27 cellular contexts compared by ENCODE assay signal in genomic region chr3:11411956-11412355, GRCh38.
"Had no signal": no experiment of that assay in that cellular context is flagged by ENCODE, and none has a peak within 500 bp of the region (broad histone marks: within the 10 kb centered on the region; RNA-seq: fewer than 3 reads in every experiment).

No MANE protein-coding gene starts in this region.

- FAIRE-seq: endometrium, frontal cortex, keratinocyte, pancreas, small intestine had no signal

- H3K27me3 Mint-ChIP-seq: dendritic cell treated with granulocyte-macrophage colony-stimulating factor and Interleukin-4, amounts not matched to agents 40 ng/mL and 50 ng/mL, for 4 days; naive B cell; natural killer cell treated with Interleukin-12 subunit alpha and Interleukin-12 subunit beta and Interleukin-15 and Interleukin-18, amount 100 ng/mL, for 72 hours had no signal

- H3K4me3 Mint-ChIP-seq: dendritic cell treated with granulocyte-macrophage colony-stimulating factor and Interleukin-4, amounts not matched to agents 40 ng/mL and 50 ng/mL, for 4 days; mesothelial cell of epicardium; natural killer cell treated with Interleukin-12 subunit alpha and Interleukin-12 subunit beta and Interleukin-15 and Interleukin-18, amount 100 ng/mL, for 72 hours; neural progenitor cell had no signal

- H3K4me1 Mint-ChIP-seq: mesothelial cell of epicardium, neural progenitor cell had no signal

- H3K27me3 ChIP-seq: colonic mucosa, neural progenitor cell, pancreas, right lobe of liver, stomach, thyroid gland, vagina had no signal

- ATAC-seq: left ventricle myocardium superior; lower lobe of right lung; mucosa of descending colon; natural killer cell treated with Interleukin-12 subunit alpha and Interleukin-12 subunit beta and Interleukin-15 and Interleukin-18, amount 100 ng/mL, for 72 hours; pancreas had no signal

- H3K4me2 ChIP-seq: neural progenitor cell had no signal

- DNase-seq: colonic mucosa; effector memory CD4-positive, alpha-beta T cell; left ventricle myocardium superior; lower lobe of right lung; mesenchymal stem cell; mucosa of descending colon; naive B cell; nucleus accumbens; pancreas; right lobe of liver; small intestine; stimulated activated CD4-positive, alpha-beta T cell treated with anti-CD3 and anti-CD28 coated beads, Interleukin-12 subunit alpha, Interleukin-12 subunit beta, amount 100 ng/mL, for 4 hours; stimulated activated CD4-positive, alpha-beta T cell treated with anti-CD3 and anti-CD28 coated beads, Interleukin-1b, Interleukin-23, amount 100 ng/mL, for 48 hours; stimulated activated CD4-positive, alpha-beta T cell treated with anti-CD3 and anti-CD28 coated beads, Interleukin-4, amount 100 ng/mL, for 1 hour; stimulated activated CD8-positive, alpha-beta memory T cell treated with anti-CD3 and anti-CD28 coated beads, Interleukin-4, amount 100 ng/mL, for 48 hours; stimulated activated naive CD4-positive, alpha-beta T cell treated with Interleukin-2 at 50 U/mL for 16 hours; stomach; thyroid gland; trophoblast cell had no signal

- H3K9me3 ChIP-seq: colonic mucosa, pancreas, right lobe of liver, thyroid gland, vagina had no signal

- H3K27ac Mint-ChIP-seq: dendritic cell treated with granulocyte-macrophage colony-stimulating factor and Interleukin-4, amounts not matched to agents 40 ng/mL and 50 ng/mL, for 4 days; naive B cell; natural killer cell treated with Interleukin-12 subunit alpha and Interleukin-12 subunit beta and Interleukin-15 and Interleukin-18, amount 100 ng/mL, for 72 hours; neural progenitor cell had no signal

- H3K27ac ChIP-seq: colonic mucosa, lower lobe of right lung, neural progenitor cell, pancreas, right lobe of liver, stomach, thyroid gland, vagina had no signal

- H2AFZ ChIP-seq: neural progenitor cell had no signal

- H3K9ac ChIP-seq: neural progenitor cell had no signal

- H3K4me1 ChIP-seq: colonic mucosa, lower lobe of right lung, neural progenitor cell, pancreas, right lobe of liver, stomach, thyroid gland, vagina had no signal

- H3K36me3 ChIP-seq: colonic mucosa, lower lobe of right lung, neural progenitor cell, pancreas, right lobe of liver, thyroid gland had no signal

- H3K4me3 ChIP-seq: colonic mucosa, lower lobe of right lung, mucosa of descending colon, neural progenitor cell, pancreas, right lobe of liver, stomach, thyroid gland, vagina had no signal
